17 cellular contexts compared by ENCODE assay signal in genomic region chr17:80636356-80637285, GRCh38.
DNase-seq lines count a peak whose midpoint lies in the region; TF ChIP-seq lines count a peak whose summit lies in the region.
"Had no signal": no experiment of that assay in that cellular context is flagged by ENCODE, and none has a peak within 500 bp of the region (broad histone marks: within the 10 kb centered on the region; RNA-seq: fewer than 3 reads in every experiment).

No MANE protein-coding gene starts in this region.

- peaks cover 18% of the 10 kb centered on the region for H3K36me3 Mint-ChIP-seq in activated naive CD8-positive, alpha-beta T cell treated with anti-CD3 and anti-CD28 coated beads for 36 hours
- H3K36me3 Mint-ChIP-seq in nephron progenitor cell (ENCODE audit: low read depth), result peaks cover 26% of the 10 kb centered on the region

- H3K9me3 ChIP-seq in Karpas-422 (ENCODE audit: low read length), result no peaks in the 10 kb centered on the region
- H3K9me3 ChIP-seq in ovary, result no peaks in the 10 kb centered on the region
- H3K9me3 ChIP-seq: left ventricle myocardium inferior, mucosa of descending colon, suprapubic skin had no signal

- H3K4me2 ChIP-seq in Karpas-422 (ENCODE audit: low read depth, low read length, poor library complexity, severe bottlenecking), result no peak overlapping the region
- H3K4me2 ChIP-seq: KMS-11 had no signal

- H3K4me1 ChIP-seq in Karpas-422 (ENCODE audit: low read length) (peaks cover 41% of the 10 kb centered on the region), ovary (ENCODE audit: insufficient read depth) (no peaks in the 10 kb centered on the region)
- H3K4me1 ChIP-seq: left ventricle myocardium inferior, parathyroid adenoma had no signal

- no peak overlapping the region for H2AFZ ChIP-seq in Karpas-422 (ENCODE audit: low read length)
- H2AFZ ChIP-seq: parathyroid adenoma had no signal

- H3K27me3 Mint-ChIP-seq in activated naive CD8-positive, alpha-beta T cell treated with anti-CD3 and anti-CD28 coated beads for 36 hours, result no peaks in the 10 kb centered on the region
- peaks cover 4% of the 10 kb centered on the region for H3K27me3 Mint-ChIP-seq in nephron progenitor cell (ENCODE audit: low read depth, poor library complexity)

- H3K79me2 ChIP-seq in Karpas-422 (ENCODE audit: low read length), result peaks cover 99% of the 10 kb centered on the region

- H3K9me2 ChIP-seq in Karpas-422 (replicated peaks; ENCODE audit: insufficient read depth, low read length), result no peaks in the 10 kb centered on the region

- no peak for TF ChIP-seq POLR2A in ovary (IDR thresholded peaks at IDR 0.05)

- peak overlapping the region; percentile 81 for H3K27ac Mint-ChIP-seq in activated naive CD8-positive, alpha-beta T cell treated with anti-CD3 and anti-CD28 coated beads for 36 hours
- H3K27ac Mint-ChIP-seq in nephron progenitor cell, result peak overlapping the region; percentile 87

- H3K27ac ChIP-seq in Karpas-422 (ENCODE audit: low read length) (no peak overlapping the region), ovary (no peak overlapping the region)
- H3K27ac ChIP-seq: KMS-11, left ventricle myocardium inferior, parathyroid adenoma, suprapubic skin had no signal

- peaks cover 24% of the 10 kb centered on the region for H3K4me1 Mint-ChIP-seq in activated naive CD8-positive, alpha-beta T cell treated with anti-CD3 and anti-CD28 coated beads for 36 hours
- peaks cover 86% of the 10 kb centered on the region for H3K4me1 Mint-ChIP-seq in nephron progenitor cell

- no peaks in the 10 kb centered on the region for H3K9me3 Mint-ChIP-seq in activated naive CD8-positive, alpha-beta T cell treated with anti-CD3 and anti-CD28 coated beads for 36 hours
- peaks cover 7% of the 10 kb centered on the region for H3K9me3 Mint-ChIP-seq in nephron progenitor cell

- TF ChIP-seq EP300 in ovary (IDR thresholded peaks at IDR 0.05), result no peak

- H3K27me3 ChIP-seq in Karpas-422 (ENCODE audit: low read length), result no peaks in the 10 kb centered on the region
- no peaks in the 10 kb centered on the region for H3K27me3 ChIP-seq in ovary
- H3K27me3 ChIP-seq: suprapubic skin had no signal

- peak; percentile 50 for DNase-seq in D341Med (ENCODE audit: low spot score)
- peak; percentile 68 for DNase-seq in Karpas-422
- peak; percentile 8 for DNase-seq in activated naive CD8-positive, alpha-beta T cell treated with anti-CD3 and anti-CD28 coated beads for 36 hours
- no peak for DNase-seq in nephron progenitor cell
- DNase-seq in NCI-H526 (lab: John Stamatoyannopoulos, UW), result no peak
- no peak for DNase-seq in central memory CD4-positive, alpha-beta T cell
- DNase-seq in NCI-H446 treated with DMSO at 0.1 percent for 48 hours (lab: John Stamatoyannopoulos, UW), result no peak
- DNase-seq in ovary, result no peak
- DNase-seq: activated CD4-positive, CD25-positive, alpha-beta regulatory T cell treated with anti-CD3 and anti-CD28 coated beads, Interleukin-2, amount 50 U/mL, for 72 hours; COR-L47; left ventricle myocardium inferior; mucosa of descending colon; NCI-H526 treated with DMSO at 0.1 percent for 48 hours; SHP77 had no signal

- H3K9ac ChIP-seq in Karpas-422 (ENCODE audit: low read length), result no peak overlapping the region
- H3K9ac ChIP-seq: KMS-11, parathyroid adenoma had no signal

- peak overlapping the region; percentile 43 for H3K4me3 Mint-ChIP-seq in activated naive CD8-positive, alpha-beta T cell treated with anti-CD3 and anti-CD28 coated beads for 36 hours
- peak overlapping the region; percentile 33 for H3K4me3 Mint-ChIP-seq in nephron progenitor cell

- H3K36me3 ChIP-seq in Karpas-422 (ENCODE audit: insufficient read depth, low read length) (no peaks in the 10 kb centered on the region), ovary (no peaks in the 10 kb centered on the region)
- H3K36me3 ChIP-seq: left ventricle myocardium inferior, suprapubic skin had no signal

- 91 to 93% (median 92%) methylated on average over 23 of the region's 23 CpGs for WGBS in ovary, 3 donors

- no peak overlapping the region for H3K4me3 ChIP-seq in Karpas-422 (ENCODE audit: low read length)
- no peak overlapping the region for H3K4me3 ChIP-seq in ovary
- H3K4me3 ChIP-seq: left ventricle myocardium inferior, mucosa of descending colon, suprapubic skin had no signal

- intact Hi-C loops in ovary (cut with DNase I), result no loop called here

- H4K20me1 ChIP-seq in Karpas-422 (ENCODE audit: insufficient read depth, low read depth, low read length), result no peaks in the 10 kb centered on the region

- TF ChIP-seq CTCF in nephron progenitor cell (IDR thresholded peaks at IDR 0.05), result no peak
- TF ChIP-seq CTCF in ovary (IDR thresholded peaks at IDR 0.05), result no peak

Comparison
In these comparisons a context has a peak if more than half of its experiments do, and no peak if none do; other contexts are left out.
1. DNase-seq: peak in D341Med (single experiment), Karpas-422 (single experiment) and activated naive CD8-positive, alpha-beta T cell treated with anti-CD3 and anti-CD28 coated beads for 36 hours (single experiment); none in nephron progenitor cell (single experiment), NCI-H526 (0 of 2), central memory CD4-positive, alpha-beta T cell (single experiment), NCI-H446 treated with DMSO at 0.1 percent for 48 hours (single experiment) and ovary (0 of 5).